In genomic region chr1:154342132-154342531, GRCh38 we compare ENCODE assay signal across 16 cellular contexts. TPM values are rescaled to one million over a fixed set of nuclear protein-coding genes. Genes with fewer than 3 reads are reported as not detected.
A peak's percentile ranks its signal among the peaks of the same experiment; 100 is the strongest.
DNase-seq lines count a peak whose midpoint lies in the region; ATAC-seq, FAIRE-seq and TF ChIP-seq lines count a peak whose summit lies in the region.
"Had no signal": no experiment of that assay in that cellular context is flagged by ENCODE, and none has a peak within 500 bp of the region (broad histone marks: within the 10 kb centered on the region; RNA-seq: fewer than 3 reads in every experiment).

No MANE protein-coding gene starts in this region.

- no peaks in the 10 kb centered on the region for H3K27me3 Mint-ChIP-seq in activated CD8-positive, alpha-beta T cell treated with anti-CD3 and anti-CD28 coated beads for 36 hours
- H3K27me3 Mint-ChIP-seq in effector memory CD8-positive, alpha-beta T cell, result no peaks in the 10 kb centered on the region
- no peaks in the 10 kb centered on the region for H3K27me3 Mint-ChIP-seq in stimulated activated naive CD8-positive, alpha-beta T cell treated with anti-CD3 and anti-CD28 coated beads, Interleukin-15, amount 100 ng/mL, for 72 hours

- TF ChIP-seq CTCF in activated CD8-positive, alpha-beta T cell treated with anti-CD3 and anti-CD28 coated beads for 36 hours (IDR thresholded peaks at IDR 0.05), result no peak
- TF ChIP-seq CTCF in D721Med (IDR thresholded peaks at IDR 0.05; ENCODE audit: insufficient read depth, missing control alignments), result no peak

- intact Hi-C loops in activated CD8-positive, alpha-beta T cell treated with anti-CD3 and anti-CD28 coated beads for 36 hours (cut with micrococcal nuclease), result loop anchor here (10.0 kb wide), 1 partner anchor 133 kb away; no protein-coding TSS in a partner anchor

- H3K36me3 Mint-ChIP-seq in activated CD8-positive, alpha-beta T cell treated with anti-CD3 and anti-CD28 coated beads for 36 hours (ENCODE audit: low read depth), result peaks cover 87% of the 10 kb centered on the region
- peaks cover 82% of the 10 kb centered on the region for H3K36me3 Mint-ChIP-seq in effector memory CD8-positive, alpha-beta T cell (ENCODE audit: insufficient read depth)

- H3K27ac Mint-ChIP-seq in activated CD8-positive, alpha-beta T cell treated with anti-CD3 and anti-CD28 coated beads for 36 hours, result peak overlapping the region; percentile 94
- H3K27ac Mint-ChIP-seq in effector memory CD8-positive, alpha-beta T cell, result peak overlapping the region; percentile 93 to 94
- peak overlapping the region; percentile 77 to 95 for H3K27ac Mint-ChIP-seq in stimulated activated naive CD8-positive, alpha-beta T cell treated with anti-CD3 and anti-CD28 coated beads, Interleukin-15, amount 100 ng/mL, for 72 hours

- DNase-seq in activated naive CD4-positive, alpha-beta T cell treated with Interleukin-2 at 50 U/mL for 16 hours, result peak; percentile 23
- no peak for DNase-seq in activated naive CD4-positive, alpha-beta T cell (lab: John Stamatoyannopoulos, UW)
- no peak for DNase-seq in activated CD8-positive, alpha-beta T cell treated with anti-CD3 and anti-CD28 coated beads for 36 hours
- no peak for DNase-seq in effector memory CD8-positive, alpha-beta T cell
- DNase-seq in stimulated activated naive CD8-positive, alpha-beta T cell treated with anti-CD3 and anti-CD28 coated beads, Interleukin-15, amount 100 ng/mL, for 72 hours, result no peak
- DNase-seq in kidney tubule cell (ENCODE audit: low spot score), result no peak
- DNase-seq in islet precursor cell, result no peak
- no peak for DNase-seq in D721Med (ENCODE audit: insufficient read length, low spot score)
- DNase-seq: foreskin keratinocyte, mammary epithelial cell, NCI-H2029, NCI-H69 had no signal

- POLR2A ChIA-PET in activated CD8-positive, alpha-beta T cell treated with anti-CD3 and anti-CD28 coated beads for 36 hours (lab: Charles Lee), result interaction anchor here (1.1 to 4.0 kb wide), 3 partner anchors 9 to 44 kb away, joined by 6 to 27 read pairs (median 8); no protein-coding TSS in a partner anchor

- H3K9me3 Mint-ChIP-seq in activated CD8-positive, alpha-beta T cell treated with anti-CD3 and anti-CD28 coated beads for 36 hours, result no peaks in the 10 kb centered on the region
- no peaks in the 10 kb centered on the region for H3K9me3 Mint-ChIP-seq in effector memory CD8-positive, alpha-beta T cell
- H3K9me3 Mint-ChIP-seq in stimulated activated naive CD8-positive, alpha-beta T cell treated with anti-CD3 and anti-CD28 coated beads, Interleukin-15, amount 100 ng/mL, for 72 hours, result no peaks in the 10 kb centered on the region
- H3K9me3 Mint-ChIP-seq: brain had no signal

- H3K4me1 Mint-ChIP-seq in activated CD8-positive, alpha-beta T cell treated with anti-CD3 and anti-CD28 coated beads for 36 hours (ENCODE audit: low read depth), result peaks cover 87% of the 10 kb centered on the region
- peaks cover 85 to 86% of the 10 kb centered on the region in 2 donors for H3K4me1 Mint-ChIP-seq in effector memory CD8-positive, alpha-beta T cell (ENCODE audit: low read depth in 2 of 2)
- H3K4me1 Mint-ChIP-seq in stimulated activated naive CD8-positive, alpha-beta T cell treated with anti-CD3 and anti-CD28 coated beads, Interleukin-15, amount 100 ng/mL, for 72 hours, result peaks cover 99% of the 10 kb centered on the region
- H3K4me1 Mint-ChIP-seq: brain had no signal

- H3K4me3 Mint-ChIP-seq in activated CD8-positive, alpha-beta T cell treated with anti-CD3 and anti-CD28 coated beads for 36 hours, result peak overlapping the region; percentile 49
- peak overlapping the region; percentile 83 to 86 for H3K4me3 Mint-ChIP-seq in effector memory CD8-positive, alpha-beta T cell
- H3K4me3 Mint-ChIP-seq in stimulated activated naive CD8-positive, alpha-beta T cell treated with anti-CD3 and anti-CD28 coated beads, Interleukin-15, amount 100 ng/mL, for 72 hours, result peak overlapping the region; percentile 77 to 78
- H3K4me3 Mint-ChIP-seq: brain had no signal

- ATAC-seq in activated CD8-positive, alpha-beta T cell treated with anti-CD3 and anti-CD28 coated beads for 36 hours, result no peak
- no peak for ATAC-seq in effector memory CD8-positive, alpha-beta T cell (replicated peaks)
- no peak for ATAC-seq in stimulated activated naive CD8-positive, alpha-beta T cell treated with anti-CD3 and anti-CD28 coated beads, Interleukin-15, amount 100 ng/mL, for 72 hours
- ATAC-seq: foreskin keratinocyte had no signal

- CTCF ChIA-PET in activated CD8-positive, alpha-beta T cell treated with anti-CD3 and anti-CD28 coated beads for 36 hours (lab: Charles Lee), result interaction anchor here (0.6 to 14.6 kb wide), 7 partner anchors 7 to 137 kb away, joined by 3 to 214 read pairs (median 5); partner anchors contain the start of gene ATP8B2

- no peak for FAIRE-seq in D721Med (lab: Jason Lieb, UNC)

RNA-seq across cellular contexts. Expression of gene ATP8B2, which starts 16.8 kb away (rescaled TPM):
- 10 to 100 TPM; 52.2 to 54.7 TPM for total RNA-seq in activated CD8-positive, alpha-beta T cell treated with anti-CD3 and anti-CD28 coated beads for 36 hours

RNA-seq across cellular contexts. Expression of gene AQP10, which starts 21.2 kb away (rescaled TPM):
- total RNA-seq in activated CD8-positive, alpha-beta T cell treated with anti-CD3 and anti-CD28 coated beads for 36 hours, result under 1 TPM in 1 of 2 experiments, not detected in 1; 0.14 TPM
- total RNA-seq: mammary epithelial cell, osteoblast, smooth muscle cell, thyroid gland had no signal
